ENCODE assay signal across 13 cellular contexts in genomic region chr10:122407375-122408125, GRCh38. TPM values are rescaled to one million over a fixed set of nuclear protein-coding genes. Genes with fewer than 3 reads are reported as not detected.
DNase-seq lines count a peak whose midpoint lies in the region; ATAC-seq, FAIRE-seq and TF ChIP-seq lines count a peak whose summit lies in the region.
"Had no signal": no experiment of that assay in that cellular context is flagged by ENCODE, and none has a peak within 500 bp of the region (broad histone marks: within the 10 kb centered on the region; RNA-seq: fewer than 3 reads in every experiment).

No MANE protein-coding gene starts in this region.

- no peaks in the 10 kb centered on the region for H3F3A ChIP-seq in GM23248 (ENCODE audit: insufficient read depth)

- H3K9ac ChIP-seq in GM23248 = peak overlapping the region; percentile 31

- DNase-seq in GM23248 (peak; percentile 81), activated T-cell treated with anti-CD3 and anti-CD28 coated beads for 1 hour (ENCODE audit: low read depth) (peak; percentile 9), esophagus squamous epithelium (lab: John Stamatoyannopoulos, UW) (no peak), HTR-8/SVneo (ENCODE audit: insufficient read length, low spot score) (no peak)
- peak in 3 of 4 experiments; percentile 17 to 33 (median 22) for DNase-seq in stimulated activated CD4-positive, alpha-beta T cell treated with anti-CD3 and anti-CD28 coated beads, Interleukin-1b, Interleukin-23, amount 100 ng/mL, for 24 hours (ENCODE audit: low read depth in 4 of 4, low spot score in 1 of 4)
- DNase-seq: DMS 273 treated with DMSO at 0.1 percent for 48 hours, NCI-H2171, nephron progenitor cell had no signal

- no peaks in the 10 kb centered on the region for H3K27me3 ChIP-seq in GM23248 (replicated peaks; ENCODE audit: insufficient read depth)
- H3K27me3 ChIP-seq in esophagus squamous epithelium = no peaks in the 10 kb centered on the region

- H3K36me3 ChIP-seq in GM23248 (ENCODE audit: low read depth) (peaks cover 12% of the 10 kb centered on the region; the same call in 1 of the 2 replicates), esophagus squamous epithelium (peaks cover 0 to 85% (median 4%) of the 10 kb centered on the region in 3 donors)

- ATAC-seq in HG03196 (IDR thresholded peaks at IDR 0.05; ENCODE audit: unreplicated experiment) = no peak
- ATAC-seq in HG03095 (IDR thresholded peaks at IDR 0.05; ENCODE audit: unreplicated experiment) = no peak
- ATAC-seq in HG02623 (IDR thresholded peaks at IDR 0.05; ENCODE audit: unreplicated experiment) = no peak
- ATAC-seq: stimulated activated effector memory CD8-positive, alpha-beta T cell treated with anti-CD3 and anti-CD28 coated beads, Interleukin-12 subunit alpha, Interleukin-12 subunit beta, amount 100 ng/mL, for 72 hours had no signal

- FAIRE-seq in HTR-8/SVneo (lab: Jason Lieb, UNC) = no peak

- no peak for TF ChIP-seq POLR2A in esophagus squamous epithelium (IDR thresholded peaks at IDR 0.05)

- no peaks in the 10 kb centered on the region for H3K79me2 ChIP-seq in GM23248 (ENCODE audit: insufficient read depth)

- H3K4me2 ChIP-seq in GM23248 (ENCODE audit: unreplicated experiment) = no peak overlapping the region

- TF ChIP-seq CTCF in esophagus squamous epithelium (IDR thresholded peaks at IDR 0.05) = no peak

- no peaks in the 10 kb centered on the region for H3K9me2 ChIP-seq in GM23248 (ENCODE audit: insufficient read depth)

- WGBS in GM23248 (ENCODE audit: low coverage in 1 of 2, low lambda C conversion rate in 2 of 2, missing lambda C conversion rate in 2 of 2), 2 experiments = 44 to 46% methylated on average over 8 of the region's 8 CpGs
- 34 to 46% methylated on average over 8 of the region's 8 CpGs for WGBS in esophagus squamous epithelium, 2 donors

- H4K20me1 ChIP-seq in GM23248 (ENCODE audit: insufficient read depth) = no peaks in the 10 kb centered on the region

- no peak overlapping the region for H2AFZ ChIP-seq in GM23248

- H3K4me1 ChIP-seq in GM23248 (ENCODE audit: insufficient read depth) (peaks cover 9% of the 10 kb centered on the region), esophagus squamous epithelium (peaks cover 0 to 9% (median 3%) of the 10 kb centered on the region in 3 donors)

- H3K9me3 ChIP-seq in GM23248 (ENCODE audit: low read depth) = no peaks in the 10 kb centered on the region
- no peaks in the 10 kb centered on the region for H3K9me3 ChIP-seq in esophagus squamous epithelium

- H3K4me3 ChIP-seq in GM23248 (no peak overlapping the region), esophagus squamous epithelium (no peak overlapping the region)

- in situ Hi-C loops in GM23248 (cut with MboI) = no loop called here

- H3K27ac ChIP-seq in GM23248 = peak overlapping the region; percentile 25
- peak overlapping the region in 3 of 4 donors; percentile 7 to 30 (median 21) for H3K27ac ChIP-seq in esophagus squamous epithelium

- intact Hi-C loops in esophagus squamous epithelium (cut with DNase I) = no loop called here

RNA-seq across cellular contexts. Expression of gene PLEKHA1, which starts 33.0 kb away (rescaled TPM):
- total RNA-seq in GM23248 (2014; rRNA removed; shearing (Covaris generic)) = 28.7 and 31.4 TPM in 2 replicates
- 39.0 and 41.0 TPM in 2 replicates for polyA plus RNA-seq in GM23248 (2016; fragmentation: Nextera tagmentation; extraction: Ambion mirVana)
- 10 to 100 TPM; 23.4 to 56.3 (median 35.9) TPM for total RNA-seq in esophagus squamous epithelium

RNA-seq across cellular contexts. Expression of gene ARMS2, which starts 46.9 kb away (rescaled TPM):
- total RNA-seq in GM23248 (2014; rRNA removed; shearing (Covaris generic)) = not detected in 2 replicates
- not detected in 2 replicates for polyA plus RNA-seq in GM23248 (2016; fragmentation: Nextera tagmentation; extraction: Ambion mirVana)
- total RNA-seq in esophagus squamous epithelium = not detected
- total RNA-seq: T-helper 1 cell treated with Interleukin-12 subunit alpha and Interleukin-12 subunit beta and Interleukin-4 antibody, amounts not matched to agents 30 ng/mL and 1 ng/mL, for 36 hours had no signal

RNA-seq across cellular contexts. Expression of gene HTRA1, which starts 53.8 kb away (rescaled TPM):
- 395 and 405 TPM in 2 replicates for total RNA-seq in GM23248 (2014; rRNA removed; shearing (Covaris generic))
- 220 and 303 TPM in 2 replicates for polyA plus RNA-seq in GM23248 (2016; fragmentation: Nextera tagmentation; extraction: Ambion mirVana)
- total RNA-seq in esophagus squamous epithelium = 10 to 100 TPM in 3 of 4 donors, 1 to 10 TPM in 1; 6.3 to 62.2 (median 25.8) TPM
- total RNA-seq: T-helper 1 cell treated with Interleukin-12 subunit alpha and Interleukin-12 subunit beta and Interleukin-4 antibody, amounts not matched to agents 30 ng/mL and 1 ng/mL, for 36 hours had no signal

Comparison
In these comparisons a context has a peak if more than half of its experiments do, and no peak if none do; other contexts are left out.
1. DNase-seq: peak in GM23248 (single experiment), activated T-cell treated with anti-CD3 and anti-CD28 coated beads for 1 hour (single experiment) and stimulated activated CD4-positive, alpha-beta T cell treated with anti-CD3 and anti-CD28 coated beads, Interleukin-1b, Interleukin-23, amount 100 ng/mL, for 24 hours (3 of 4); none in esophagus squamous epithelium (single experiment) and HTR-8/SVneo (single experiment).